27 cellular contexts compared by ENCODE assay signal in the genomic region with DNA sequence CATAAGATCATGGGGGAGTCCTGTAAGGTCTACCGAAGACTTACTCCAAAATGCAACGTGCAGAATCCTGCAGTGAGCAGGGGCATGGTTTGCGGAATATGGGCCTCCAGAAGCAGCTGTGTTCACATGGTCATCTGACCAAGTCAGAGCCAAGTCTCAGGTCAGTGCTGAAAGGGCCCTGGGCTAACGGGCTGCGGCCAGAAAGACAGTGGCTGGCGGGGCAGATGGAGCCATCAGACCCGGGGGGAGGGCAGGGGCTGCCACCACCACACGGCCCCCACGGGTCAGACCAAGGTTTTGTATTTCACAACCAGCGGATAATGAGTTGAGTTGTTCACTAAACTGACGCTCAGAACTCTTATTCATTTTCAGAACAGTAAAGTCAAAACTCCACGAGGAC.
"Had no signal": no experiment of that assay in that cellular context is flagged by ENCODE, and none has a peak within 500 bp of the region (broad histone marks: within the 10 kb centered on the region; RNA-seq: fewer than 3 reads in every experiment).

No MANE protein-coding gene starts in this region.

- DNase-seq: hippocampal formation; immature natural killer cell; left ventricle myocardium inferior; midbrain; mucosa of descending colon; naive thymus-derived CD4-positive, alpha-beta T cell; nephron progenitor cell; ovary; retina; small intestine; stimulated activated CD4-positive, alpha-beta T cell treated with anti-CD3 and anti-CD28 coated beads, Interleukin-1b, Interleukin-23, amount 100 ng/mL, for 48 hours; stimulated activated CD4-positive, alpha-beta T cell treated with anti-CD3 and anti-CD28 coated beads, Interleukin-2, amount 100 ng/mL, for 48 hours; stimulated activated CD4-positive, alpha-beta T cell treated with anti-CD3 and anti-CD28 coated beads, Interleukin-4, amount 100 ng/mL, for 4 hours; stimulated activated CD8-positive, alpha-beta memory T cell treated with anti-CD3 and anti-CD28 coated beads, Interleukin-4, amount 100 ng/mL, for 48 hours; stimulated activated naive CD4-positive, alpha-beta T cell treated with Interleukin-2 at 50 U/mL for 16 hours; stomach; testis; thyroid gland; transverse colon; upper lobe of left lung had no signal

- H3K4me3 ChIP-seq: left ventricle myocardium inferior, mucosa of descending colon, ovary, prostate gland, stomach, testis, thyroid gland, transverse colon, upper lobe of left lung, vagina had no signal

- H3K4me3 Mint-ChIP-seq: immature natural killer cell; memory B cell; naive thymus-derived CD4-positive, alpha-beta T cell; nephron progenitor cell; stimulated activated memory B cell treated with anti-CD40 and anti-IgM and Interleukin-4, amounts not matched to agents 10 μg/mL and 1 μg/mL and 100 μg/mL, for 72 hours had no signal

- H3K36me3 ChIP-seq: left ventricle myocardium inferior, ovary, prostate gland, stomach, thyroid gland, transverse colon, upper lobe of left lung, vagina had no signal

- H3K27me3 ChIP-seq: ovary, stomach, testis, thyroid gland, transverse colon, upper lobe of left lung, vagina had no signal

- H3K4me1 Mint-ChIP-seq: immature natural killer cell; memory B cell; naive thymus-derived CD4-positive, alpha-beta T cell; stimulated activated memory B cell treated with anti-CD40 and anti-IgM and Interleukin-4, amounts not matched to agents 10 μg/mL and 1 μg/mL and 100 μg/mL, for 72 hours had no signal

- H3K9me3 ChIP-seq: prostate gland, testis, thyroid gland, transverse colon, vagina had no signal

- H3K4me1 ChIP-seq: left ventricle myocardium inferior, prostate gland, stomach, testis, thyroid gland, transverse colon, upper lobe of left lung, vagina had no signal

- FAIRE-seq: islet of Langerhans, small intestine had no signal

- H3K27me3 Mint-ChIP-seq: memory B cell; stimulated activated memory B cell treated with anti-CD40 and anti-IgM and Interleukin-4, amounts not matched to agents 10 μg/mL and 1 μg/mL and 100 μg/mL, for 72 hours had no signal

- H3K36me3 Mint-ChIP-seq: memory B cell; stimulated activated memory B cell treated with anti-CD40 and anti-IgM and Interleukin-4, amounts not matched to agents 10 μg/mL and 1 μg/mL and 100 μg/mL, for 72 hours had no signal

- H3K27ac Mint-ChIP-seq: immature natural killer cell; memory B cell; naive thymus-derived CD4-positive, alpha-beta T cell; nephron progenitor cell; stimulated activated memory B cell treated with anti-CD40 and anti-IgM and Interleukin-4, amounts not matched to agents 10 μg/mL and 1 μg/mL and 100 μg/mL, for 72 hours had no signal

- ATAC-seq: mucosa of descending colon; naive thymus-derived CD4-positive, alpha-beta T cell; right cardiac atrium; sciatic nerve; stimulated activated memory B cell treated with anti-CD40 and anti-IgM and Interleukin-4, amounts not matched to agents 10 μg/mL and 1 μg/mL and 100 μg/mL, for 72 hours had no signal

- H3K27ac ChIP-seq: left ventricle myocardium inferior, ovary, prostate gland, stomach, testis, thyroid gland, transverse colon, upper lobe of left lung, vagina had no signal
